Comparison of ENCODE assay signal across 24 cellular contexts in genomic region chr7:101905203-101905865, GRCh38.
DNase-seq lines count a peak whose midpoint lies in the region; ATAC-seq and TF ChIP-seq lines count a peak whose summit lies in the region.
"Had no signal": no experiment of that assay in that cellular context is flagged by ENCODE, and none has a peak within 500 bp of the region (broad histone marks: within the 10 kb centered on the region; RNA-seq: fewer than 3 reads in every experiment).

No MANE protein-coding gene starts in this region.

- H3K79me2 ChIP-seq in Karpas-422 (ENCODE audit: low read length): peaks cover 99% of the 10 kb centered on the region

- H3K9me3 ChIP-seq in Karpas-422 (ENCODE audit: low read length): no peaks in the 10 kb centered on the region
- H3K9me3 ChIP-seq: esophagus muscularis mucosa, tibial nerve had no signal

- H3K27ac Mint-ChIP-seq in dendritic cell treated with granulocyte-macrophage colony-stimulating factor and Interleukin-4, amounts not matched to agents 40 ng/mL and 50 ng/mL, for 4 days: peak overlapping the region; percentile 81
- peak overlapping the region; percentile 52 for H3K27ac Mint-ChIP-seq in nephron progenitor cell
- no peak overlapping the region for H3K27ac Mint-ChIP-seq in type B pancreatic cell
- H3K27ac Mint-ChIP-seq: activated naive CD4-positive, alpha-beta T cell treated with anti-CD3 and anti-CD28 coated beads, Interleukin-2, amount 10 ng/mL, durations not matched to agents 7 days and 5 days; activated T-helper 1 cell treated with anti-CD3 and anti-CD28 coated beads, Interleukin-12 subunit alpha, Interleukin-12 subunit beta, Interleukin-2, Interleukin-4 antibody, amounts not matched to agents 30 ng/mL and 10 ng/mL and 1 ng/mL, durations not matched to agents 14 hours and 24 hours and 36 hours; CD4-positive, CD25-positive, alpha-beta regulatory T cell had no signal

- no peak overlapping the region for H2AFZ ChIP-seq in Karpas-422 (ENCODE audit: low read length)

- peaks cover 34% of the 10 kb centered on the region for H3K4me1 Mint-ChIP-seq in dendritic cell treated with granulocyte-macrophage colony-stimulating factor and Interleukin-4, amounts not matched to agents 40 ng/mL and 50 ng/mL, for 4 days (ENCODE audit: low read depth)
- H3K4me1 Mint-ChIP-seq in nephron progenitor cell (peaks cover 14% of the 10 kb centered on the region), type B pancreatic cell (ENCODE audit: unreplicated experiment) (peaks cover 3% of the 10 kb centered on the region)
- H3K4me1 Mint-ChIP-seq: activated naive CD4-positive, alpha-beta T cell treated with anti-CD3 and anti-CD28 coated beads, Interleukin-2, amount 10 ng/mL, durations not matched to agents 7 days and 5 days had no signal

- ATAC-seq in HG03196 (IDR thresholded peaks at IDR 0.05; ENCODE audit: unreplicated experiment): no peak
- ATAC-seq: activated CD4-positive, CD25-positive, alpha-beta regulatory T cell treated with anti-CD3 and anti-CD28 coated beads, Interleukin-2, amount 50 U/mL, for 24 hours had no signal

- peak overlapping the region; percentile 54 for H3K9ac ChIP-seq in Karpas-422 (ENCODE audit: low read length)

- intact Hi-C loops in dendritic cell treated with granulocyte-macrophage colony-stimulating factor and Interleukin-4, amounts not matched to agents 40 ng/mL and 50 ng/mL, for 4 days (cut with micrococcal nuclease): no loop called here

- H3K9me2 ChIP-seq in Karpas-422 (replicated peaks; ENCODE audit: insufficient read depth, low read length): no peaks in the 10 kb centered on the region

- TF ChIP-seq CTCF in nephron progenitor cell (IDR thresholded peaks at IDR 0.05): no peak
- TF ChIP-seq CTCF in type B pancreatic cell (conservative IDR thresholded peaks at IDR 0.05): no peak

- peak overlapping the region; percentile 85 for H3K27ac ChIP-seq in Karpas-422 (ENCODE audit: low read length)
- H3K27ac ChIP-seq: esophagus muscularis mucosa, tibial nerve had no signal

- no peaks in the 10 kb centered on the region for H4K20me1 ChIP-seq in Karpas-422 (ENCODE audit: insufficient read depth, low read depth, low read length)

- H3K4me2 ChIP-seq in Karpas-422 (ENCODE audit: low read depth, low read length, poor library complexity, severe bottlenecking): no peak overlapping the region

- peak overlapping the region; percentile 13 for H3K4me3 Mint-ChIP-seq in dendritic cell treated with granulocyte-macrophage colony-stimulating factor and Interleukin-4, amounts not matched to agents 40 ng/mL and 50 ng/mL, for 4 days
- no peak overlapping the region for H3K4me3 Mint-ChIP-seq in nephron progenitor cell
- no peak overlapping the region for H3K4me3 Mint-ChIP-seq in type B pancreatic cell
- H3K4me3 Mint-ChIP-seq: activated naive CD4-positive, alpha-beta T cell treated with anti-CD3 and anti-CD28 coated beads, Interleukin-2, amount 10 ng/mL, durations not matched to agents 7 days and 5 days; activated T-helper 1 cell treated with anti-CD3 and anti-CD28 coated beads, Interleukin-12 subunit alpha, Interleukin-12 subunit beta, Interleukin-2, Interleukin-4 antibody, amounts not matched to agents 30 ng/mL and 10 ng/mL and 1 ng/mL, durations not matched to agents 14 hours and 24 hours and 36 hours; CD4-positive, CD25-positive, alpha-beta regulatory T cell; endodermal cell had no signal

- H3K27me3 ChIP-seq in Karpas-422 (ENCODE audit: low read length): no peaks in the 10 kb centered on the region
- H3K27me3 ChIP-seq: esophagus muscularis mucosa, tibial nerve had no signal

- peaks cover 26% of the 10 kb centered on the region for H3K4me1 ChIP-seq in Karpas-422 (ENCODE audit: low read length)

- H3K4me3 ChIP-seq in Karpas-422 (ENCODE audit: low read length): no peak overlapping the region
- H3K4me3 ChIP-seq: esophagus muscularis mucosa, tibial nerve had no signal

- H3K36me3 ChIP-seq in Karpas-422 (ENCODE audit: insufficient read depth, low read length): no peaks in the 10 kb centered on the region; the same call in 1 of the 2 replicates
- H3K36me3 ChIP-seq: esophagus muscularis mucosa, tibial nerve had no signal

- H3K9me3 Mint-ChIP-seq in dendritic cell treated with granulocyte-macrophage colony-stimulating factor and Interleukin-4, amounts not matched to agents 40 ng/mL and 50 ng/mL, for 4 days: no peaks in the 10 kb centered on the region
- H3K9me3 Mint-ChIP-seq in nephron progenitor cell (no peaks in the 10 kb centered on the region), type B pancreatic cell (no peaks in the 10 kb centered on the region)
- H3K9me3 Mint-ChIP-seq: activated naive CD4-positive, alpha-beta T cell treated with anti-CD3 and anti-CD28 coated beads, Interleukin-2, amount 10 ng/mL, durations not matched to agents 7 days and 5 days; activated T-helper 1 cell treated with anti-CD3 and anti-CD28 coated beads, Interleukin-12 subunit alpha, Interleukin-12 subunit beta, Interleukin-2, Interleukin-4 antibody, amounts not matched to agents 30 ng/mL and 10 ng/mL and 1 ng/mL, durations not matched to agents 14 hours and 24 hours and 36 hours; CD4-positive, CD25-positive, alpha-beta regulatory T cell; endodermal cell had no signal

- H3K27me3 Mint-ChIP-seq in dendritic cell treated with granulocyte-macrophage colony-stimulating factor and Interleukin-4, amounts not matched to agents 40 ng/mL and 50 ng/mL, for 4 days: no peaks in the 10 kb centered on the region
- no peaks in the 10 kb centered on the region for H3K27me3 Mint-ChIP-seq in nephron progenitor cell (ENCODE audit: low read depth, poor library complexity)
- no peaks in the 10 kb centered on the region for H3K27me3 Mint-ChIP-seq in type B pancreatic cell
- H3K27me3 Mint-ChIP-seq: activated naive CD4-positive, alpha-beta T cell treated with anti-CD3 and anti-CD28 coated beads, Interleukin-2, amount 10 ng/mL, durations not matched to agents 7 days and 5 days; CD4-positive, CD25-positive, alpha-beta regulatory T cell had no signal

- DNase-seq in Karpas-422: no peak
- DNase-seq in nephron progenitor cell: no peak
- no peak for DNase-seq in COLO668 (lab: John Stamatoyannopoulos, UW; ENCODE audit: unreplicated experiment)
- no peak for DNase-seq in type B pancreatic cell (ENCODE audit: extremely low spot score, unreplicated experiment)
- no peak for DNase-seq in COR-L47 (lab: John Stamatoyannopoulos, UW)
- DNase-seq: activated CD4-positive, alpha-beta T cell treated with anti-CD3 and anti-CD28 coated beads, Interleukin-2, amount 50 U/mL, for 48 hours; activated CD8-positive, alpha-beta memory T cell treated with anti-CD3 and anti-CD28 coated beads, Interleukin-2, amount 50 U/mL, for 4 hours; activated naive CD4-positive, alpha-beta T cell treated with anti-CD3 and anti-CD28 coated beads, Interleukin-2, amount 10 ng/mL, durations not matched to agents 7 days and 5 days; amygdala; CD4-positive, CD25-positive, alpha-beta regulatory T cell; cortex of kidney; DMS153; endodermal cell; foreskin melanocyte; NCI-H187; NCI-H526; NK-92 treated with Interleukin-12 subunit alpha and Interleukin-12 subunit beta, amount 100 ng/mL, for 24 hours; SHP77 had no signal

- no peaks in the 10 kb centered on the region for H3K36me3 Mint-ChIP-seq in dendritic cell treated with granulocyte-macrophage colony-stimulating factor and Interleukin-4, amounts not matched to agents 40 ng/mL and 50 ng/mL, for 4 days (ENCODE audit: low read depth)
- H3K36me3 Mint-ChIP-seq in nephron progenitor cell (ENCODE audit: low read depth): peaks cover 8% of the 10 kb centered on the region
- H3K36me3 Mint-ChIP-seq in type B pancreatic cell: peaks cover 4% of the 10 kb centered on the region
- H3K36me3 Mint-ChIP-seq: activated naive CD4-positive, alpha-beta T cell treated with anti-CD3 and anti-CD28 coated beads, Interleukin-2, amount 10 ng/mL, durations not matched to agents 7 days and 5 days had no signal
